In genomic region chr1:150365945-150366344, GRCh38 we compare ENCODE assay signal across 8 cellular contexts. TPM values are rescaled to one million over a fixed set of nuclear protein-coding genes. Genes with fewer than 3 reads are reported as not detected.
DNase-seq lines count a peak whose midpoint lies in the region; ATAC-seq and TF ChIP-seq lines count a peak whose summit lies in the region.

No MANE protein-coding gene starts in this region.

- POLR2A ChIA-PET in RWPE1 (lab: Yijun Ruan, JAX; ENCODE audit: low non-redundant PET), result no interaction called here

- no peak for TF ChIP-seq POLR2A in ovary (IDR thresholded peaks at IDR 0.05)

- intact Hi-C loops in activated CD4-positive, alpha-beta T cell treated with anti-CD3 and anti-CD28 coated beads, Interleukin-2, amount 10 ng/mL, durations not matched to agents 24 days and 14 days (cut with micrococcal nuclease), result loop anchor here (2.0 to 5.0 kb wide), 4 partner anchors 73 to 641 kb away; partner anchors contain the start of genes MINDY1, MRPS21, PRUNE1 and TARS2
- intact Hi-C loops in ovary (cut with DNase I), result loop anchor here in 1 of 4 donors (10.0 kb wide), 1 partner anchor 49 kb away; no protein-coding TSS in a partner anchor

- DNase-seq in activated CD4-positive, alpha-beta T cell treated with anti-CD3 and anti-CD28 coated beads, Interleukin-2, amount 10 ng/mL, durations not matched to agents 24 days and 14 days, result peak; percentile 63
- no peak for DNase-seq in activated CD4-positive, alpha-beta T cell treated with anti-CD3 and anti-CD28 coated beads, Interleukin-2, amount 50 U/mL, for 4 hours
- DNase-seq in RWPE1 (ENCODE audit: low spot score) (no peak), epithelial cell of prostate (ENCODE audit: low read depth, low spot score) (no peak), ovary (no peak), OCI-M2 (lab: John Stamatoyannopoulos, UW; ENCODE audit: unreplicated experiment) (no peak), Ammon's horn (ENCODE audit: low spot score) (no peak)

- H3K4me3 ChIP-seq in ovary, result peak overlapping the region; percentile 55

- H3K36me3 ChIP-seq in ovary, result no peaks in the 10 kb centered on the region

- peak overlapping the region; percentile 93 for H3K27ac Mint-ChIP-seq in activated CD4-positive, alpha-beta T cell treated with anti-CD3 and anti-CD28 coated beads, Interleukin-2, amount 10 ng/mL, durations not matched to agents 24 days and 14 days

- H3K4me1 Mint-ChIP-seq in activated CD4-positive, alpha-beta T cell treated with anti-CD3 and anti-CD28 coated beads, Interleukin-2, amount 10 ng/mL, durations not matched to agents 24 days and 14 days, result peaks cover 28% of the 10 kb centered on the region

- peaks cover 17% of the 10 kb centered on the region for H3K36me3 Mint-ChIP-seq in activated CD4-positive, alpha-beta T cell treated with anti-CD3 and anti-CD28 coated beads, Interleukin-2, amount 10 ng/mL, durations not matched to agents 24 days and 14 days (ENCODE audit: low read depth)

- ATAC-seq in esophagus mucosa, result no peak

- no peak for TF ChIP-seq EP300 in ovary (IDR thresholded peaks at IDR 0.05)

- no peaks in the 10 kb centered on the region for H3K9me3 ChIP-seq in ovary

- H3K9me3 Mint-ChIP-seq in activated CD4-positive, alpha-beta T cell treated with anti-CD3 and anti-CD28 coated beads, Interleukin-2, amount 10 ng/mL, durations not matched to agents 24 days and 14 days, result no peaks in the 10 kb centered on the region

- H3K4me1 ChIP-seq in ovary (ENCODE audit: insufficient read depth), result peaks cover 4% of the 10 kb centered on the region

- CTCF ChIA-PET in RWPE1 (lab: Yijun Ruan, JAX), result no interaction called here

- H3K27ac ChIP-seq in RWPE1 (peak overlapping the region; percentile 99), epithelial cell of prostate (peak overlapping the region; percentile 95), ovary (peak overlapping the region; percentile 52 to 98)

- WGBS in ovary, 3 donors, result 0 to 1% (median 1%) methylated on average over 4 of the region's 4 CpGs

- TF ChIP-seq CTCF in RWPE1 (conservative IDR thresholded peaks at IDR 0.05; ENCODE audit: low read depth) (no peak), ovary (IDR thresholded peaks at IDR 0.05) (no peak)

- H3K27me3 Mint-ChIP-seq in activated CD4-positive, alpha-beta T cell treated with anti-CD3 and anti-CD28 coated beads, Interleukin-2, amount 10 ng/mL, durations not matched to agents 24 days and 14 days, result peaks cover 2% of the 10 kb centered on the region

- peak overlapping the region; percentile 89 for H3K4me3 Mint-ChIP-seq in activated CD4-positive, alpha-beta T cell treated with anti-CD3 and anti-CD28 coated beads, Interleukin-2, amount 10 ng/mL, durations not matched to agents 24 days and 14 days

- H3K27me3 ChIP-seq in ovary, result no peaks in the 10 kb centered on the region

RNA-seq across cellular contexts. Expression of gene RPRD2, which starts 2.0 kb away (rescaled TPM):
- 23.7 and 24.6 TPM in 2 replicates for total RNA-seq in activated CD4-positive, alpha-beta T cell treated with anti-CD3 and anti-CD28 coated beads, Interleukin-2, amount 10 ng/mL, durations not matched to agents 24 days and 14 days
- total RNA-seq in ovary (10 to 100 TPM; 18.2 to 55.6 (median 43.9) TPM), esophagus mucosa (17.9 TPM)
- 10 to 100 TPM; 20.3 to 53.2 TPM for polyA plus RNA-seq in ovary

RNA-seq across cellular contexts. Expression of gene PRPF3, which starts 44.6 kb away (rescaled TPM):
- 96.4 and 97.9 TPM in 2 replicates for total RNA-seq in activated CD4-positive, alpha-beta T cell treated with anti-CD3 and anti-CD28 coated beads, Interleukin-2, amount 10 ng/mL, durations not matched to agents 24 days and 14 days
- total RNA-seq in ovary, result 10 to 100 TPM; 34.6 to 86.0 (median 66.9) TPM
- polyA plus RNA-seq in ovary, result 10 to 100 TPM; 50.5 to 68.6 TPM
- 21.5 TPM for total RNA-seq in esophagus mucosa
